ENCODE assay signal across 10 cellular contexts in the genomic region with DNA sequence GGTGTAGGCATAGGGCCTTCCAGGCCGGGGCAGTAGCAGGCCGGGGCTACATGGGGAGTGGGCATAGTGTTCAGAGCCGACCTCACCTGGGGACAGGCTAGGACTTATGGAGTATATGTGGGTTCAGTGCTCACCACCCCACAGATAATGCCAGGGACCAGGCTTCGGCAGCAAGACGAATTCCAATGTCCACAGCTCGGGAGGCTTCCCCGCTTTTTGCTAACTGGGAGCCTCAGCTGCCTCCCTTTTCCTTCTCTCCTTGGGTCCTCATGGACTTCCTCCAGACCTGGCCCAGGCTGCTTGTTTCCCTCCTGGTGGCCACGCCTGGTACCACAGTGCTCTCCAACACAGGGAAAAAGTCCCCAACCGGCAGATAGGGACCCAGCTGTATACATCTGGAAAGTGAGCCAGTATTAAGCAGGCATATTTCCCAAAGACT. TPM values are rescaled to one million over a fixed set of nuclear protein-coding genes. Genes with fewer than 3 reads are reported as not detected.
A peak's percentile ranks its signal among the peaks of the same experiment; 100 is the strongest.
DNase-seq lines count a peak whose midpoint lies in the region; ATAC-seq and TF ChIP-seq lines count a peak whose summit lies in the region.
"Had no signal": no experiment of that assay in that cellular context is flagged by ENCODE, and none has a peak within 500 bp of the region (broad histone marks: within the 10 kb centered on the region; RNA-seq: fewer than 3 reads in every experiment).

No MANE protein-coding gene starts in this region.

- no peaks in the 10 kb centered on the region for H3K4me1 Mint-ChIP-seq in activated CD8-positive, alpha-beta T cell treated with anti-CD3 and anti-CD28 coated beads for 36 hours (ENCODE audit: low read depth)
- H3K4me1 Mint-ChIP-seq in activated CD8-positive, alpha-beta T cell treated with anti-CD3 and anti-CD28 coated beads, Interleukin-2, amount 10 ng/mL, durations not matched to agents 7 days and 5 days (ENCODE audit: low read depth), result no peaks in the 10 kb centered on the region
- no peaks in the 10 kb centered on the region for H3K4me1 Mint-ChIP-seq in activated T-helper 1 cell treated with anti-CD3 and anti-CD28 coated beads, Interleukin-12 subunit alpha, Interleukin-12 subunit beta, Interleukin-2, Interleukin-4 antibody, amounts not matched to agents 30 ng/mL and 10 ng/mL and 1 ng/mL, durations not matched to agents 14 hours and 24 hours and 36 hours (ENCODE audit: low read depth)

- intact Hi-C loops in activated CD8-positive, alpha-beta T cell treated with anti-CD3 and anti-CD28 coated beads for 36 hours (cut with micrococcal nuclease), result no loop called here
- intact Hi-C loops in OCI-LY7 (cut with micrococcal nuclease; ENCODE audit: unreplicated experiment) (no loop called here), transverse colon (cut with DNase I; ENCODE audit: low total_unique reads) (no loop called here)
- intact Hi-C loops in activated T-helper 1 cell treated with anti-CD3 and anti-CD28 coated beads, Interleukin-12 subunit alpha, Interleukin-12 subunit beta, Interleukin-2, Interleukin-4 antibody, amounts not matched to agents 30 ng/mL and 10 ng/mL and 1 ng/mL, durations not matched to agents 14 hours and 24 hours and 36 hours (cut with micrococcal nuclease), result no loop called here

- in situ Hi-C loops in transverse colon (cut with MboI; ENCODE audit: low pct_ligation_motif_present in 1 of 4, low pct_unique_long_range_greater_than_20kb in 1 of 4, low sequenced_read_pairs in 3 of 4), result no loop called here

- no peak for DNase-seq in activated CD8-positive, alpha-beta T cell treated with anti-CD3 and anti-CD28 coated beads for 36 hours
- DNase-seq in activated CD8-positive, alpha-beta T cell treated with anti-CD3 and anti-CD28 coated beads, Interleukin-2, amount 10 ng/mL, durations not matched to agents 7 days and 5 days, result no peak
- DNase-seq in OCI-LY7 (ENCODE audit: low spot score) (no peak), fibroblast of lung (ENCODE audit: low read depth in 2 of 2) (no peak), transverse colon (peak; percentile 27), retina (no peak), NCI-H1436 (lab: John Stamatoyannopoulos, UW) (no peak)
- no peak for DNase-seq in activated T-helper 1 cell treated with anti-CD3 and anti-CD28 coated beads, Interleukin-12 subunit alpha, Interleukin-12 subunit beta, Interleukin-2, Interleukin-4 antibody, amounts not matched to agents 30 ng/mL and 10 ng/mL and 1 ng/mL, durations not matched to agents 14 hours and 24 hours and 36 hours (ENCODE audit: low spot score)
- DNase-seq: amygdala, kidney glomerular epithelial cell had no signal

- POLR2A ChIA-PET in activated CD8-positive, alpha-beta T cell treated with anti-CD3 and anti-CD28 coated beads for 36 hours (lab: Charles Lee), result interaction anchor here (0.9 kb wide), 1 partner anchor 22 kb away, joined by 3 read pairs; no protein-coding TSS in a partner anchor
- POLR2A ChIA-PET in activated CD8-positive, alpha-beta T cell treated with anti-CD3 and anti-CD28 coated beads, Interleukin-2, amount 10 ng/mL, durations not matched to agents 7 days and 5 days (lab: Charles Lee), result no interaction called here
- POLR2A ChIA-PET in OCI-LY7 (lab: Charles Lee), result no interaction called here

- H3K4me3 Mint-ChIP-seq in activated CD8-positive, alpha-beta T cell treated with anti-CD3 and anti-CD28 coated beads for 36 hours, result no peak overlapping the region
- H3K4me3 Mint-ChIP-seq in activated CD8-positive, alpha-beta T cell treated with anti-CD3 and anti-CD28 coated beads, Interleukin-2, amount 10 ng/mL, durations not matched to agents 7 days and 5 days, result no peak overlapping the region
- H3K4me3 Mint-ChIP-seq in activated T-helper 1 cell treated with anti-CD3 and anti-CD28 coated beads, Interleukin-12 subunit alpha, Interleukin-12 subunit beta, Interleukin-2, Interleukin-4 antibody, amounts not matched to agents 30 ng/mL and 10 ng/mL and 1 ng/mL, durations not matched to agents 14 hours and 24 hours and 36 hours, result no peak overlapping the region

- H3K79me2 ChIP-seq in OCI-LY7 (ENCODE audit: insufficient read depth, low read depth, low read length), result no peaks in the 10 kb centered on the region
- no peaks in the 10 kb centered on the region for H3K79me2 ChIP-seq in fibroblast of lung (ENCODE audit: control insufficient read depth, insufficient read depth, low read length)

- H3K9me3 ChIP-seq in OCI-LY7 (ENCODE audit: low read length) (no peaks in the 10 kb centered on the region), fibroblast of lung (ENCODE audit: control insufficient read depth, insufficient read depth, low read depth, low read length) (no peaks in the 10 kb centered on the region), transverse colon (no peaks in the 10 kb centered on the region)

- no peak overlapping the region for H3K27ac ChIP-seq in OCI-LY7 (ENCODE audit: low read depth, low read length, poor library complexity, severe bottlenecking)
- H3K27ac ChIP-seq in fibroblast of lung (ENCODE audit: insufficient read depth, low read length), result no peak overlapping the region
- no peak overlapping the region for H3K27ac ChIP-seq in transverse colon

- H3K4me2 ChIP-seq in OCI-LY7 (ENCODE audit: low read length), result no peak overlapping the region
- H3K4me2 ChIP-seq in fibroblast of lung (ENCODE audit: extremely low read depth, insufficient read depth, low read length), result no peak overlapping the region

- CTCF ChIA-PET in activated CD8-positive, alpha-beta T cell treated with anti-CD3 and anti-CD28 coated beads for 36 hours (lab: Charles Lee), result interaction anchor here (0.8 to 1.0 kb wide), 2 partner anchors 10 to 21 kb away, joined by 3 read pairs; no protein-coding TSS in a partner anchor
- CTCF ChIA-PET in activated CD8-positive, alpha-beta T cell treated with anti-CD3 and anti-CD28 coated beads, Interleukin-2, amount 10 ng/mL, durations not matched to agents 7 days and 5 days (lab: Charles Lee), result interaction anchor here (1.2 kb wide), 1 partner anchor 9 kb away, joined by 5 read pairs; no protein-coding TSS in a partner anchor
- CTCF ChIA-PET in OCI-LY7 (lab: Charles Lee; ENCODE audit: unreplicated experiment), result no interaction called here

- peak; percentile 53 for ATAC-seq in activated CD8-positive, alpha-beta T cell treated with anti-CD3 and anti-CD28 coated beads for 36 hours
- ATAC-seq in activated CD8-positive, alpha-beta T cell treated with anti-CD3 and anti-CD28 coated beads, Interleukin-2, amount 10 ng/mL, durations not matched to agents 7 days and 5 days, result no peak

- TF ChIP-seq POLR2A in transverse colon (IDR thresholded peaks at IDR 0.05), result no peak

- H3K27ac Mint-ChIP-seq in activated CD8-positive, alpha-beta T cell treated with anti-CD3 and anti-CD28 coated beads for 36 hours, result no peak overlapping the region
- H3K27ac Mint-ChIP-seq in activated CD8-positive, alpha-beta T cell treated with anti-CD3 and anti-CD28 coated beads, Interleukin-2, amount 10 ng/mL, durations not matched to agents 7 days and 5 days, result no peak overlapping the region
- no peak overlapping the region for H3K27ac Mint-ChIP-seq in activated T-helper 1 cell treated with anti-CD3 and anti-CD28 coated beads, Interleukin-12 subunit alpha, Interleukin-12 subunit beta, Interleukin-2, Interleukin-4 antibody, amounts not matched to agents 30 ng/mL and 10 ng/mL and 1 ng/mL, durations not matched to agents 14 hours and 24 hours and 36 hours

- no peaks in the 10 kb centered on the region for H3K36me3 Mint-ChIP-seq in activated CD8-positive, alpha-beta T cell treated with anti-CD3 and anti-CD28 coated beads for 36 hours (ENCODE audit: low read depth)
- H3K36me3 Mint-ChIP-seq in activated CD8-positive, alpha-beta T cell treated with anti-CD3 and anti-CD28 coated beads, Interleukin-2, amount 10 ng/mL, durations not matched to agents 7 days and 5 days (ENCODE audit: low read depth), result no peaks in the 10 kb centered on the region
- H3K36me3 Mint-ChIP-seq in activated T-helper 1 cell treated with anti-CD3 and anti-CD28 coated beads, Interleukin-12 subunit alpha, Interleukin-12 subunit beta, Interleukin-2, Interleukin-4 antibody, amounts not matched to agents 30 ng/mL and 10 ng/mL and 1 ng/mL, durations not matched to agents 14 hours and 24 hours and 36 hours (ENCODE audit: low read depth), result no peaks in the 10 kb centered on the region

- H3K4me3 ChIP-seq in OCI-LY7 (ENCODE audit: low read depth, low read length, poor library complexity, severe bottlenecking), result no peak overlapping the region
- no peak overlapping the region for H3K4me3 ChIP-seq in fibroblast of lung (replicated peaks in 1 of 4; ENCODE audit: control extremely low read depth in 1 of 4, insufficient read depth in 1 of 4, low read depth in 3 of 4, low read length in 4 of 4)
- no peak overlapping the region for H3K4me3 ChIP-seq in transverse colon

- no peaks in the 10 kb centered on the region for H3K9me3 Mint-ChIP-seq in activated CD8-positive, alpha-beta T cell treated with anti-CD3 and anti-CD28 coated beads for 36 hours
- H3K9me3 Mint-ChIP-seq in activated CD8-positive, alpha-beta T cell treated with anti-CD3 and anti-CD28 coated beads, Interleukin-2, amount 10 ng/mL, durations not matched to agents 7 days and 5 days (ENCODE audit: insufficient read depth), result no peaks in the 10 kb centered on the region
- H3K9me3 Mint-ChIP-seq in activated T-helper 1 cell treated with anti-CD3 and anti-CD28 coated beads, Interleukin-12 subunit alpha, Interleukin-12 subunit beta, Interleukin-2, Interleukin-4 antibody, amounts not matched to agents 30 ng/mL and 10 ng/mL and 1 ng/mL, durations not matched to agents 14 hours and 24 hours and 36 hours, result no peaks in the 10 kb centered on the region

- no TSS peak for BruUV-seq in OCI-LY7 (replicated peaks; lab: Mats Ljungman, UMichigan)

- H3K27me3 ChIP-seq in fibroblast of lung (ENCODE audit: control insufficient read depth, insufficient read depth, low read length) (no peaks in the 10 kb centered on the region), transverse colon (no peaks in the 10 kb centered on the region)

- no peaks in the 10 kb centered on the region for H3K9me2 ChIP-seq in OCI-LY7 (ENCODE audit: insufficient read depth, low read length)

- no peak overlapping the region for H3K9ac ChIP-seq in fibroblast of lung (ENCODE audit: insufficient read depth, low read length)

- H4K20me1 ChIP-seq in OCI-LY7 (ENCODE audit: insufficient read depth, low read length), result no peaks in the 10 kb centered on the region
- H4K20me1 ChIP-seq in fibroblast of lung (ENCODE audit: control insufficient read depth, extremely low read depth, insufficient read depth, low read length), result no peaks in the 10 kb centered on the region

- H3K4me1 ChIP-seq in OCI-LY7 (ENCODE audit: insufficient read depth, low read length, poor library complexity, severe bottlenecking), result no peaks in the 10 kb centered on the region
- H3K4me1 ChIP-seq in fibroblast of lung (ENCODE audit: control insufficient read depth, extremely low read depth, insufficient read depth, low read length), result no peaks in the 10 kb centered on the region
- H3K4me1 ChIP-seq in transverse colon, result no peaks in the 10 kb centered on the region

- peaks cover 7% of the 10 kb centered on the region for H3K27me3 Mint-ChIP-seq in activated CD8-positive, alpha-beta T cell treated with anti-CD3 and anti-CD28 coated beads for 36 hours
- H3K27me3 Mint-ChIP-seq in activated CD8-positive, alpha-beta T cell treated with anti-CD3 and anti-CD28 coated beads, Interleukin-2, amount 10 ng/mL, durations not matched to agents 7 days and 5 days (ENCODE audit: low read depth), result peaks cover 6% of the 10 kb centered on the region
- H3K27me3 Mint-ChIP-seq in activated T-helper 1 cell treated with anti-CD3 and anti-CD28 coated beads, Interleukin-12 subunit alpha, Interleukin-12 subunit beta, Interleukin-2, Interleukin-4 antibody, amounts not matched to agents 30 ng/mL and 10 ng/mL and 1 ng/mL, durations not matched to agents 14 hours and 24 hours and 36 hours (ENCODE audit: insufficient read depth), result peaks cover 14% of the 10 kb centered on the region

- no peak for TF ChIP-seq EP300 in transverse colon (IDR thresholded peaks at IDR 0.05; ENCODE audit: low read depth)

- H2AFZ ChIP-seq in OCI-LY7 (ENCODE audit: low read length), result no peak overlapping the region
- H2AFZ ChIP-seq in fibroblast of lung (ENCODE audit: low read length), result no peak overlapping the region

- 81% methylated on average over 9 of the region's 9 CpGs; no CpG with 5 or more reads in 1 of the 2 donors for WGBS in transverse colon (ENCODE audit: low coverage in 1 of 2), 2 donors

- peak; percentile 10 for TF ChIP-seq CTCF in activated CD8-positive, alpha-beta T cell treated with anti-CD3 and anti-CD28 coated beads for 36 hours (IDR thresholded peaks at IDR 0.05)
- TF ChIP-seq CTCF in OCI-LY7 (conservative IDR thresholded peaks at IDR 0.05; ENCODE audit: low read length) (peak; percentile 49), fibroblast of lung (conservative IDR thresholded peaks at IDR 0.05 in 1 of 2, IDR thresholded peaks at IDR 0.05 in 1 of 2; ENCODE audit: low read depth in 1 of 2, low read length in 2 of 2) (peak; percentile 21 to 32), transverse colon (IDR thresholded peaks at IDR 0.05) (peak in 4 of 5 experiments; percentile 11 to 37 (median 30))

- H3K36me3 ChIP-seq in OCI-LY7 (ENCODE audit: insufficient read depth, low read length) (no peaks in the 10 kb centered on the region), fibroblast of lung (ENCODE audit: control insufficient read depth, insufficient read depth, low read length) (no peaks in the 10 kb centered on the region), transverse colon (no peaks in the 10 kb centered on the region)

RNA-seq across cellular contexts. Expression of a gene that starts 20.1 kb away (rescaled TPM):
- total RNA-seq in activated CD8-positive, alpha-beta T cell treated with anti-CD3 and anti-CD28 coated beads for 36 hours, result 1 to 10 TPM; 2.1 to 3.1 TPM
- 1 to 10 TPM; 2.7 to 3.1 TPM for total RNA-seq in activated CD8-positive, alpha-beta T cell treated with anti-CD3 and anti-CD28 coated beads, Interleukin-2, amount 10 ng/mL, durations not matched to agents 7 days and 5 days
- 0.85 and 1.5 TPM in 2 replicates for total RNA-seq in OCI-LY7 (2014; rRNA removed; shearing (Covaris generic))
- 1.2 and 2.2 TPM in 2 replicates for total RNA-seq in OCI-LY7 (2022)
- 3.6 and 5.1 TPM in 2 replicates for total RNA-seq in fibroblast of lung
- polyA plus RNA-seq in fibroblast of lung, result 2.9 and 4.6 TPM in 2 replicates
- polyA plus RNA-seq in fibroblast of lung (2012), result 4.1 and 8.3 TPM in 2 replicates
- 8.7 and 9.8 TPM in 2 replicates for polyA minus RNA-seq in fibroblast of lung (ENCODE audit: low replicate concordance)
- 10 to 100 TPM in 2 of 4 donors, 1 to 10 TPM in 2; 7.5 to 15.9 (median 11.0) TPM for total RNA-seq in transverse colon
- total RNA-seq in activated T-helper 1 cell treated with anti-CD3 and anti-CD28 coated beads, Interleukin-12 subunit alpha, Interleukin-12 subunit beta, Interleukin-2, Interleukin-4 antibody, amounts not matched to agents 30 ng/mL and 10 ng/mL and 1 ng/mL, durations not matched to agents 14 hours and 24 hours and 36 hours, result 7.8 and 8.1 TPM in 2 replicates

RNA-seq across cellular contexts. Expression of a gene that starts 47.3 kb away (rescaled TPM):
- total RNA-seq in activated CD8-positive, alpha-beta T cell treated with anti-CD3 and anti-CD28 coated beads for 36 hours, result not detected
- not detected for total RNA-seq in activated CD8-positive, alpha-beta T cell treated with anti-CD3 and anti-CD28 coated beads, Interleukin-2, amount 10 ng/mL, durations not matched to agents 7 days and 5 days
- not detected in 2 replicates for total RNA-seq in OCI-LY7 (2014; rRNA removed; shearing (Covaris generic))
- total RNA-seq in OCI-LY7 (2022) (not detected in 2 replicates), fibroblast of lung (not detected in 2 replicates), transverse colon (10 to 100 TPM in 3 of 4 donors, not detected in 1; 49.7 to 95.0 (median 50.3) TPM)
- polyA plus RNA-seq in fibroblast of lung, result not detected in 2 replicates
- not detected in 2 replicates for polyA plus RNA-seq in fibroblast of lung (2012)
- polyA minus RNA-seq in fibroblast of lung (ENCODE audit: low replicate concordance), result not detected in 2 replicates
- not detected in 2 replicates for total RNA-seq in activated T-helper 1 cell treated with anti-CD3 and anti-CD28 coated beads, Interleukin-12 subunit alpha, Interleukin-12 subunit beta, Interleukin-2, Interleukin-4 antibody, amounts not matched to agents 30 ng/mL and 10 ng/mL and 1 ng/mL, durations not matched to agents 14 hours and 24 hours and 36 hours

RNA-seq across cellular contexts. Expression of a gene that starts 54.6 kb away (rescaled TPM):
- 10 to 100 TPM; 16.7 to 19.8 TPM for total RNA-seq in activated CD8-positive, alpha-beta T cell treated with anti-CD3 and anti-CD28 coated beads for 36 hours
- 10 to 100 TPM; 16.2 to 20.0 TPM for total RNA-seq in activated CD8-positive, alpha-beta T cell treated with anti-CD3 and anti-CD28 coated beads, Interleukin-2, amount 10 ng/mL, durations not matched to agents 7 days and 5 days
- total RNA-seq in OCI-LY7 (2014; rRNA removed; shearing (Covaris generic)), result 4.7 and 7.5 TPM in 2 replicates
- 21.3 and 21.7 TPM in 2 replicates for total RNA-seq in OCI-LY7 (2022)
- 3.1 TPM in 2 replicates for total RNA-seq in fibroblast of lung
- 8.1 and 10.8 TPM in 2 replicates for polyA plus RNA-seq in fibroblast of lung
- 7.3 and 10.0 TPM in 2 replicates for polyA plus RNA-seq in fibroblast of lung (2012)
- polyA minus RNA-seq in fibroblast of lung (ENCODE audit: low replicate concordance), result 19.0 and 19.8 TPM in 2 replicates
- total RNA-seq in transverse colon, result 10 to 100 TPM in 2 of 4 donors, 1 to 10 TPM in 2; 6.0 to 22.1 (median 9.5) TPM
- total RNA-seq in activated T-helper 1 cell treated with anti-CD3 and anti-CD28 coated beads, Interleukin-12 subunit alpha, Interleukin-12 subunit beta, Interleukin-2, Interleukin-4 antibody, amounts not matched to agents 30 ng/mL and 10 ng/mL and 1 ng/mL, durations not matched to agents 14 hours and 24 hours and 36 hours, result 40.7 and 45.6 TPM in 2 replicates

RNA-seq across cellular contexts. Expression of a gene that starts 56.0 kb away (rescaled TPM):
- total RNA-seq in activated CD8-positive, alpha-beta T cell treated with anti-CD3 and anti-CD28 coated beads for 36 hours, result under 1 TPM in 1 of 2 experiments, not detected in 1; 0.11 TPM
- not detected for total RNA-seq in activated CD8-positive, alpha-beta T cell treated with anti-CD3 and anti-CD28 coated beads, Interleukin-2, amount 10 ng/mL, durations not matched to agents 7 days and 5 days
- total RNA-seq in OCI-LY7 (2014; rRNA removed; shearing (Covaris generic)), result not detected in 2 replicates
- 0.40 TPM in 1 of 2 replicates, not detected in the other for total RNA-seq in OCI-LY7 (2022)
- total RNA-seq in fibroblast of lung, result 0.17 and 0.51 TPM in 2 replicates
- 0.46 and 3.5 TPM in 2 replicates for polyA plus RNA-seq in fibroblast of lung
- polyA plus RNA-seq in fibroblast of lung (2012), result 0.39 and 4.1 TPM in 2 replicates
- polyA minus RNA-seq in fibroblast of lung (ENCODE audit: low replicate concordance), result 0.59 and 12.4 TPM in 2 replicates
- total RNA-seq in transverse colon, result not detected
- total RNA-seq in activated T-helper 1 cell treated with anti-CD3 and anti-CD28 coated beads, Interleukin-12 subunit alpha, Interleukin-12 subunit beta, Interleukin-2, Interleukin-4 antibody, amounts not matched to agents 30 ng/mL and 10 ng/mL and 1 ng/mL, durations not matched to agents 14 hours and 24 hours and 36 hours, result 0.31 and 0.34 TPM in 2 replicates
